Comparison of ENCODE assay signal across 15 cellular contexts in genomic region chr3:70824785-70825184, GRCh38.
DNase-seq lines count a peak whose midpoint lies in the region; ATAC-seq, FAIRE-seq and TF ChIP-seq lines count a peak whose summit lies in the region.
"Had no signal": no experiment of that assay in that cellular context is flagged by ENCODE, and none has a peak within 500 bp of the region (broad histone marks: within the 10 kb centered on the region; RNA-seq: fewer than 3 reads in every experiment).

No MANE protein-coding gene starts in this region.

- H3K27me3 ChIP-seq in AG04450 (ENCODE audit: control insufficient read depth, insufficient read depth, low read length) (no peaks in the 10 kb centered on the region), astrocyte (ENCODE audit: insufficient read depth, low read length) (no peaks in the 10 kb centered on the region), keratinocyte (ENCODE audit: control insufficient read depth, extremely low read depth, insufficient read depth, low read length) (no peaks in the 10 kb centered on the region), HAP-1 (ENCODE audit: low read depth) (no peaks in the 10 kb centered on the region)
- H3K27me3 ChIP-seq: BLaER1, Peyer's patch had no signal

- ATAC-seq in GM18868 (IDR thresholded peaks at IDR 0.05; ENCODE audit: unreplicated experiment): no peak
- no peak for ATAC-seq in GM19463 (IDR thresholded peaks at IDR 0.05; ENCODE audit: unreplicated experiment)
- ATAC-seq: activated naive CD8-positive, alpha-beta T cell treated with anti-CD3 and anti-CD28 coated beads, Interleukin-2, amount 50 U/mL, for 24 hours; naive thymus-derived CD4-positive, alpha-beta T cell had no signal

- no peaks in the 10 kb centered on the region for H3K9me1 ChIP-seq in keratinocyte (ENCODE audit: control insufficient read depth, extremely low read depth, insufficient read depth, low read length)

- DNase-seq in AG04450 (ENCODE audit: low read depth, low spot score) (peak; percentile 53), HS-5 (ENCODE audit: low read depth) (peak; percentile 39), astrocyte (ENCODE audit: low read depth) (peak; percentile 97), keratinocyte (ENCODE audit: low read depth, low spot score) (no peak), HAP-1 (ENCODE audit: low spot score in 2 of 2) (no peak), SKM-1 treated with dmso at 0.1 percent for 144 hours (lab: John Stamatoyannopoulos, UW; ENCODE audit: unreplicated experiment) (no peak)
- DNase-seq: activated CD8-positive, alpha-beta memory T cell treated with anti-CD3 and anti-CD28 coated beads, Interleukin-2, amount 50 U/mL, for 48 hours; activated naive CD8-positive, alpha-beta T cell treated with anti-CD3 and anti-CD28 coated beads, Interleukin-2, amount 50 U/mL, for 24 hours; KG1; naive thymus-derived CD4-positive, alpha-beta T cell; Peyer's patch had no signal

- peak overlapping the region; percentile 18 for H3K27ac Mint-ChIP-seq in astrocyte (ENCODE audit: unreplicated experiment)
- H3K27ac Mint-ChIP-seq: activated naive CD8-positive, alpha-beta T cell treated with anti-CD3 and anti-CD28 coated beads, Interleukin-2, amount 50 U/mL, for 24 hours; naive thymus-derived CD4-positive, alpha-beta T cell had no signal

- no peaks in the 10 kb centered on the region for H3K36me3 Mint-ChIP-seq in astrocyte (ENCODE audit: low read depth, unreplicated experiment)
- H3K36me3 Mint-ChIP-seq: naive thymus-derived CD4-positive, alpha-beta T cell had no signal

- H3K79me2 ChIP-seq in astrocyte (ENCODE audit: insufficient read depth, low read length): no peaks in the 10 kb centered on the region
- no peaks in the 10 kb centered on the region for H3K79me2 ChIP-seq in keratinocyte (ENCODE audit: control insufficient read depth, insufficient read depth, low read length)

- H2AFZ ChIP-seq in astrocyte (ENCODE audit: low read depth, low read length) (no peak overlapping the region), keratinocyte (ENCODE audit: control insufficient read depth, low read length) (no peak overlapping the region)

- H3K4me1 ChIP-seq in astrocyte (ENCODE audit: insufficient read depth, low read length): peaks cover 22% of the 10 kb centered on the region
- H3K4me1 ChIP-seq in keratinocyte (ENCODE audit: control insufficient read depth, extremely low read depth, insufficient read depth, low read length): no peaks in the 10 kb centered on the region
- H3K4me1 ChIP-seq in HAP-1: peaks cover 23% of the 10 kb centered on the region
- H3K4me1 ChIP-seq: BLaER1, Peyer's patch had no signal

- H3K27ac ChIP-seq in AG04450 (ENCODE audit: low read depth, low read length): no peak overlapping the region
- no peak overlapping the region for H3K27ac ChIP-seq in astrocyte (ENCODE audit: low read depth, low read length)
- no peak overlapping the region for H3K27ac ChIP-seq in keratinocyte (ENCODE audit: control insufficient read depth, insufficient read depth, low read length)
- H3K27ac ChIP-seq: BLaER1, Peyer's patch had no signal

- H3K4me3 Mint-ChIP-seq in astrocyte (ENCODE audit: unreplicated experiment): no peak overlapping the region
- H3K4me3 Mint-ChIP-seq: activated naive CD8-positive, alpha-beta T cell treated with anti-CD3 and anti-CD28 coated beads, Interleukin-2, amount 50 U/mL, for 24 hours; naive thymus-derived CD4-positive, alpha-beta T cell had no signal

- H3K27me3 Mint-ChIP-seq in astrocyte (ENCODE audit: low read depth, unreplicated experiment): no peaks in the 10 kb centered on the region

- CTCF ChIA-PET in AG04450 (lab: Charles Lee): no interaction called here

- in situ Hi-C loops in HAP-1 (cut with MboI; ENCODE audit: low sequenced_read_pairs): no loop called here

- POLR2A ChIA-PET in AG04450 (lab: Yijun Ruan, JAX): interaction anchor here (1.0 kb wide), 1 partner anchor 47 kb away, joined by 3 read pairs; no protein-coding TSS in a partner anchor

- H3K4me3 ChIP-seq in AG04450 (ENCODE audit: low read depth, low read length) (no peak overlapping the region), astrocyte (ENCODE audit: insufficient read depth, low read depth, low read length) (no peak overlapping the region), keratinocyte (ENCODE audit: control insufficient read depth in 2 of 3, extremely low read depth in 1 of 3, insufficient read depth in 2 of 3, low read depth in 1 of 3, low read length in 3 of 3) (no peak overlapping the region), HAP-1 (no peak overlapping the region)
- H3K4me3 ChIP-seq: BLaER1, Peyer's patch, smooth muscle cell had no signal

- H3K36me3 ChIP-seq in astrocyte (ENCODE audit: insufficient read depth, low read length): no peaks in the 10 kb centered on the region
- H3K36me3 ChIP-seq in keratinocyte (ENCODE audit: control insufficient read depth in 2 of 2, extremely low read depth in 1 of 2, insufficient read depth in 2 of 2, low read length in 2 of 2): no peaks in the 10 kb centered on the region
- H3K36me3 ChIP-seq in HAP-1 (replicated peaks): no peaks in the 10 kb centered on the region
- H3K36me3 ChIP-seq: BLaER1, Peyer's patch had no signal

- FAIRE-seq in astrocyte (lab: Jason Lieb, UNC): peak; percentile 37
- peak; percentile 68 for FAIRE-seq in keratinocyte (lab: Jason Lieb, UNC)

- no peak for TF ChIP-seq CTCF in AG04450 (IDR thresholded peaks at IDR 0.05; ENCODE audit: low read depth, low read length)
- no peak for TF ChIP-seq CTCF in astrocyte (IDR thresholded peaks at IDR 0.05; ENCODE audit: insufficient read depth, low read depth, low read length)
- no peak for TF ChIP-seq CTCF in keratinocyte (optimal IDR thresholded peaks at IDR 0.05 in 1 of 3, IDR thresholded peaks at IDR 0.05 in 1 of 3, conservative IDR thresholded peaks at IDR 0.05 in 1 of 3; ENCODE audit: extremely low read depth in 1 of 3, insufficient read depth in 2 of 3, low read length in 3 of 3)

- H4K20me1 ChIP-seq in astrocyte (ENCODE audit: insufficient read depth, low read length) (no peaks in the 10 kb centered on the region), keratinocyte (ENCODE audit: control insufficient read depth, extremely low read depth, insufficient read depth, low read length) (no peaks in the 10 kb centered on the region)
- H4K20me1 ChIP-seq: BLaER1 had no signal

- H3K9me3 ChIP-seq in AG04450 (ENCODE audit: control insufficient read depth, insufficient read depth, low read length) (no peaks in the 10 kb centered on the region), astrocyte (ENCODE audit: insufficient read depth, low read depth, low read length) (no peaks in the 10 kb centered on the region), keratinocyte (ENCODE audit: control insufficient read depth, low read depth, low read length) (no peaks in the 10 kb centered on the region), HAP-1 (no peaks in the 10 kb centered on the region)
- H3K9me3 ChIP-seq: BLaER1, Peyer's patch had no signal

- no peaks in the 10 kb centered on the region for H3K9me3 Mint-ChIP-seq in astrocyte (ENCODE audit: unreplicated experiment)
- H3K9me3 Mint-ChIP-seq: activated naive CD8-positive, alpha-beta T cell treated with anti-CD3 and anti-CD28 coated beads, Interleukin-2, amount 50 U/mL, for 24 hours; naive thymus-derived CD4-positive, alpha-beta T cell had no signal

- dilution Hi-C loops in keratinocyte (cut with MboI; ENCODE audit: extremely low pct_ligation_motif_present, low sequenced_read_pairs): no loop called here

- H3K4me2 ChIP-seq in astrocyte (ENCODE audit: low read length): peak overlapping the region; percentile 38
- H3K4me2 ChIP-seq in keratinocyte (ENCODE audit: control insufficient read depth, extremely low read depth, insufficient read depth, low read depth, low read length): no peak overlapping the region
- H3K4me2 ChIP-seq: BLaER1, smooth muscle cell had no signal

- H3K4me1 Mint-ChIP-seq in astrocyte (ENCODE audit: low read depth, unreplicated experiment): peaks cover 32% of the 10 kb centered on the region
- H3K4me1 Mint-ChIP-seq: activated naive CD8-positive, alpha-beta T cell treated with anti-CD3 and anti-CD28 coated beads, Interleukin-2, amount 50 U/mL, for 24 hours; naive thymus-derived CD4-positive, alpha-beta T cell had no signal

- no peak overlapping the region for H3K9ac ChIP-seq in astrocyte (ENCODE audit: low read length)
- no peak overlapping the region for H3K9ac ChIP-seq in keratinocyte (ENCODE audit: control insufficient read depth, extremely low read depth, insufficient read depth, low read length)
- H3K9ac ChIP-seq: BLaER1 had no signal

Comparison
In these comparisons a context has a peak if more than half of its experiments do, and no peak if none do; other contexts are left out.
1. DNase-seq: peak in AG04450 (single experiment), HS-5 (single experiment) and astrocyte (single experiment); none in keratinocyte (single experiment), HAP-1 (0 of 2) and SKM-1 treated with dmso at 0.1 percent for 144 hours (single experiment).